ENCODE assay signal across 9 cellular contexts in the genomic region with DNA sequence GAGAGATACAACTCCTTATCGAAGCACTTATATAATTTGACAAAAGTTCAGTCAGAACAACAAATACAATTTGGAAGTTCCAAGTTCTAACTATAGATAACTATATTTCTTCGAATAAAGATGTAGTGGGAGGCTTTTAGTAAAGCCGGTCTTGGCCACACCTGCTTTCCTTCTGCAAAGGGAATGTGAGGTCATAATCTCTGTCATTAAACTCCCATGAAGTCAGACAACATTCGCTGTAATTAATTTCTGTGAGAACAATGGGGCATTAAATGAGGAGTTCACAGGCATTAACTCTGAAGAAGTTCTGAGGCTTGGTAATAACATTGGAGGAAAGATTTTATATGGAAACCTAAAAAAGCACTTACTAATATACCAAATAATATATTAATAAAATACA.
"Had no signal": no experiment of that assay in that cellular context is flagged by ENCODE, and none has a peak within 500 bp of the region (broad histone marks: within the 10 kb centered on the region; RNA-seq: fewer than 3 reads in every experiment).

No MANE protein-coding gene starts in this region.

- DNase-seq: GM23248, GOT3, H7, HFFc6, IMR-90 had no signal

- H3K36me3 ChIP-seq: HAP-1 had no signal

- H3K9me3 ChIP-seq: HAP-1 had no signal

- H3K9me3 Mint-ChIP-seq: HFFc6 had no signal

- H3K4me3 ChIP-seq: GM23248, HAP-1, K562 had no signal

- FAIRE-seq: HTR-8/SVneo, K562 had no signal

- H2AFZ ChIP-seq: GM23248 had no signal

- ATAC-seq: HCT116, K562 had no signal

- H3K4me3 Mint-ChIP-seq: HFFc6 had no signal

- H3K27ac Mint-ChIP-seq: HFFc6 had no signal

- H3K9ac ChIP-seq: GM23248 had no signal

- H3K27ac ChIP-seq: GM23248 had no signal

- H3K4me1 ChIP-seq: HAP-1 had no signal
